ENCODE assay signal across 26 cellular contexts in the genomic region with DNA sequence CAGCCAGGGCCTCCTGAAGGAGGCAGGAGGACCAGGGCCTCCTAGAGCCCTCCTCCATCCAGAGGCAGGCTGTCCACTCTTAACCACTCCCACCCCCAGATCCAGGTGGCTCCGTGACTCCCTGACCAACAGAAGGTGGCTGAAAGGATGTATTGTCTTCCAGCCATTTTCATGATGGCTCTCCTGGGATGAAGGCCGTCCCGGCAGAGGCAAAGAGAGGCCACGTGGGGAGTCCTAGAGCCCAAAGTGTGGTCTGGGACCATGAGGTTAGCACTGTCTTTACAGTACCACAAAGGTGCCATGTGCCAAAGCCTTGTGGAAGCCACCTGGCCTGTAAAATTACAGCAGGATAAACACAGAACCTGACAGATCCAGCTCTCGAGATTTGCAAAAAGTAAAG. TPM values are rescaled to one million over a fixed set of nuclear protein-coding genes. Genes with fewer than 3 reads are reported as not detected.
"Had no signal": no experiment of that assay in that cellular context is flagged by ENCODE, and none has a peak within 500 bp of the region (broad histone marks: within the 10 kb centered on the region; RNA-seq: fewer than 3 reads in every experiment).

No MANE protein-coding gene starts in this region.

- H3K4me1 ChIP-seq: SJSA1 had no signal

- FAIRE-seq: astrocyte had no signal

- H3K36me3 Mint-ChIP-seq: activated naive CD8-positive, alpha-beta T cell; brain had no signal

- H3K4me3 Mint-ChIP-seq: activated B cell treated with CpG ODN at 0.5 μM for 24 hours; activated CD4-positive, alpha-beta T cell treated with anti-CD3 and anti-CD28 coated beads, Interleukin-2, amount 10 ng/mL, durations not matched to agents 24 days and 14 days; activated naive CD4-positive, alpha-beta T cell treated with anti-CD3 and anti-CD28 coated beads for 36 hours; activated naive CD8-positive, alpha-beta T cell; activated T-cell treated with anti-CD3 and anti-CD28 coated beads, Interleukin-2, amount 50 U/mL, for 4 hours; brain; central memory CD8-positive, alpha-beta T cell had no signal

- H3K4me3 ChIP-seq: SJSA1 had no signal

- ATAC-seq: activated T-cell treated with anti-CD3 and anti-CD28 coated beads, Interleukin-2, amount 50 U/mL, for 4 hours; T-helper 17 cell had no signal

- H3K27ac Mint-ChIP-seq: activated B cell treated with CpG ODN at 0.5 μM for 24 hours; activated CD4-positive, alpha-beta T cell treated with anti-CD3 and anti-CD28 coated beads, Interleukin-2, amount 10 ng/mL, durations not matched to agents 24 days and 14 days; activated naive CD4-positive, alpha-beta T cell treated with anti-CD3 and anti-CD28 coated beads for 36 hours; activated naive CD8-positive, alpha-beta T cell; brain; T-helper 17 cell had no signal

- H3K36me3 ChIP-seq: SJSA1 had no signal

- H3K27me3 ChIP-seq: SJSA1 had no signal

- DNase-seq: activated B cell treated with CpG ODN at 0.5 μM for 24 hours; activated CD4-positive, alpha-beta T cell treated with anti-CD3 and anti-CD28 coated beads for 1 hour; activated CD4-positive, alpha-beta T cell treated with anti-CD3 and anti-CD28 coated beads, Interleukin-2, amount 10 ng/mL, durations not matched to agents 24 days and 14 days; activated CD4-positive, alpha-beta T cell treated with anti-CD3 and anti-CD28 coated beads, Interleukin-2, amount 50 U/mL, for 48 hours; activated effector memory CD4-positive, alpha-beta T cell treated with anti-CD3 and anti-CD28 coated beads, Interleukin-2, amount 50 U/mL, for 16 hours; activated naive CD4-positive, alpha-beta T cell treated with anti-CD3 and anti-CD28 coated beads for 36 hours; activated T-cell treated with anti-CD3 and anti-CD28 coated beads, Interleukin-2, amount 50 U/mL, for 4 hours; amygdala; KBM-7; NCI-H1048; NCI-H1930; NCI-H2107; NCI-H345; NCI-H510A; SHP77; T-helper 17 cell; T-helper 9 cell had no signal

- H3K9me3 ChIP-seq: SJSA1 had no signal

- H3K27ac ChIP-seq: SJSA1 had no signal

- H3K9me3 Mint-ChIP-seq: activated B cell treated with CpG ODN at 0.5 μM for 24 hours; activated CD4-positive, alpha-beta T cell treated with anti-CD3 and anti-CD28 coated beads, Interleukin-2, amount 10 ng/mL, durations not matched to agents 24 days and 14 days; activated naive CD4-positive, alpha-beta T cell treated with anti-CD3 and anti-CD28 coated beads for 36 hours; activated T-cell treated with anti-CD3 and anti-CD28 coated beads, Interleukin-2, amount 50 U/mL, for 4 hours; brain; central memory CD8-positive, alpha-beta T cell had no signal

- H3K27me3 Mint-ChIP-seq: activated B cell treated with CpG ODN at 0.5 μM for 24 hours; activated CD4-positive, alpha-beta T cell treated with anti-CD3 and anti-CD28 coated beads, Interleukin-2, amount 10 ng/mL, durations not matched to agents 24 days and 14 days; activated naive CD8-positive, alpha-beta T cell; central memory CD8-positive, alpha-beta T cell; T-helper 17 cell had no signal

RNA-seq across cellular contexts. Expression of a gene that starts 42.3 kb away (rescaled TPM):
- total RNA-seq: LHCN-M2, OCI-LY7 had no signal

RNA-seq across cellular contexts. Expression of a gene that starts 55.3 kb away (rescaled TPM):
- total RNA-seq: activated B cell treated with CpG ODN at 0.5 μM for 24 hours; activated CD4-positive, alpha-beta T cell treated with anti-CD3 and anti-CD28 coated beads, Interleukin-2, amount 10 ng/mL, durations not matched to agents 24 days and 14 days; activated naive CD4-positive, alpha-beta T cell treated with anti-CD3 and anti-CD28 coated beads for 36 hours; activated T-cell treated with anti-CD3 and anti-CD28 coated beads, Interleukin-2, amount 50 U/mL, for 4 hours; astrocyte; LHCN-M2; M059J; OCI-LY7; RPMI7951; SJSA1; T-helper 17 cell had no signal
